ENCODE assay signal across 10 cellular contexts in genomic region chr20:53748821-53749402, GRCh38.
DNase-seq lines count a peak whose midpoint lies in the region; ATAC-seq and TF ChIP-seq lines count a peak whose summit lies in the region.
"Had no signal": no experiment of that assay in that cellular context is flagged by ENCODE, and none has a peak within 500 bp of the region (broad histone marks: within the 10 kb centered on the region; RNA-seq: fewer than 3 reads in every experiment).

No MANE protein-coding gene starts in this region.

- no peaks in the 10 kb centered on the region for H3K9me3 ChIP-seq in MM.1S (replicated peaks; ENCODE audit: insufficient read depth, low read length)
- H3K9me3 ChIP-seq: colonic mucosa had no signal

- peak; percentile 89 for DNase-seq in EH (ENCODE audit: low read depth)
- peak; percentile 48 for DNase-seq in NCI-H2227 (lab: John Stamatoyannopoulos, UW; ENCODE audit: unreplicated experiment)
- DNase-seq in astrocyte of the spinal cord (ENCODE audit: low read depth, low spot score) = peak; percentile 77
- peak in 4 of 10 donors; percentile 7 to 67 (median 36) for DNase-seq in naive thymus-derived CD8-positive, alpha-beta T cell
- DNase-seq in anterior cingulate cortex (lab: John Stamatoyannopoulos, UW) = no peak
- no peak for DNase-seq in G401 (ENCODE audit: low spot score)
- DNase-seq in MM.1S = no peak
- no peak for DNase-seq in DMS79 (lab: John Stamatoyannopoulos, UW)
- DNase-seq: colonic mucosa, NCI-H2107 had no signal

- H3K27ac ChIP-seq in MM.1S (ENCODE audit: low read length) = no peak overlapping the region
- H3K27ac ChIP-seq: colonic mucosa had no signal

- no peak overlapping the region for H3K4me3 ChIP-seq in astrocyte of the spinal cord (ENCODE audit: low read depth, low read length)
- no peak overlapping the region for H3K4me3 ChIP-seq in MM.1S (ENCODE audit: low read length)
- H3K4me3 ChIP-seq: colonic mucosa had no signal

- H3K36me3 ChIP-seq in MM.1S (replicated peaks; ENCODE audit: insufficient read depth, low read length) = no peaks in the 10 kb centered on the region
- H3K36me3 ChIP-seq: colonic mucosa had no signal

- ATAC-seq in naive thymus-derived CD8-positive, alpha-beta T cell = peak in 1 of 2 donors; percentile 42

- H3K9ac ChIP-seq in MM.1S (ENCODE audit: low read length) = no peak overlapping the region

- no peaks in the 10 kb centered on the region for H3K27me3 ChIP-seq in MM.1S (replicated peaks; ENCODE audit: insufficient read depth, low read length)
- H3K27me3 ChIP-seq: colonic mucosa had no signal

- in situ Hi-C loops in astrocyte of the spinal cord (cut with HindIII; ENCODE audit: low sequenced_read_pairs) (no loop called here), G401 (cut with HindIII; ENCODE audit: low sequenced_read_pairs) (no loop called here)

- no peak overlapping the region for H2AFZ ChIP-seq in MM.1S (ENCODE audit: low read length)

- H3K27ac Mint-ChIP-seq in naive thymus-derived CD8-positive, alpha-beta T cell = peak overlapping the region; percentile 20 to 86 (median 66)

- no peak overlapping the region for H3K4me2 ChIP-seq in MM.1S (ENCODE audit: low read depth, low read length)

- H3K27me3 Mint-ChIP-seq in naive thymus-derived CD8-positive, alpha-beta T cell = no peaks in the 10 kb centered on the region

- peaks cover 13% of the 10 kb centered on the region for H3F3A ChIP-seq in MM.1S (ENCODE audit: insufficient read depth, low read length)

- TF ChIP-seq CTCF in astrocyte of the spinal cord (IDR thresholded peaks at IDR 0.05; ENCODE audit: low read depth, low read length) (no peak), MM.1S (IDR thresholded peaks at IDR 0.05; ENCODE audit: low read length) (no peak)

- H3K36me3 Mint-ChIP-seq in naive thymus-derived CD8-positive, alpha-beta T cell = no peaks in the 10 kb centered on the region

- H4K20me1 ChIP-seq in MM.1S (ENCODE audit: insufficient read depth, low read length) = no peaks in the 10 kb centered on the region

- peaks cover 31% of the 10 kb centered on the region for H3K4me1 ChIP-seq in MM.1S (ENCODE audit: low read length)

- no peaks in the 10 kb centered on the region for H3K9me3 Mint-ChIP-seq in naive thymus-derived CD8-positive, alpha-beta T cell

- H3K9me2 ChIP-seq in MM.1S (replicated peaks; ENCODE audit: insufficient read depth, low read length) = no peaks in the 10 kb centered on the region

- H3K4me1 Mint-ChIP-seq in naive thymus-derived CD8-positive, alpha-beta T cell = peaks cover 21 to 51% (median 48%) of the 10 kb centered on the region in 4 donors

- H3K79me2 ChIP-seq in MM.1S (ENCODE audit: low read length) = no peaks in the 10 kb centered on the region

- POLR2A ChIA-PET in naive thymus-derived CD8-positive, alpha-beta T cell (lab: Charles Lee) = no interaction called here

- H3K4me3 Mint-ChIP-seq in naive thymus-derived CD8-positive, alpha-beta T cell = peak overlapping the region in 1 of 10 donors; percentile 15

Comparison
In these comparisons a context has a peak if more than half of its experiments do, and no peak if none do; other contexts are left out.
1. DNase-seq: peak in EH (single experiment), NCI-H2227 (single experiment) and astrocyte of the spinal cord (single experiment); none in anterior cingulate cortex (0 of 58), G401 (single experiment), MM.1S (single experiment) and DMS79 (single experiment).